ENCODE assay signal across 2 cellular contexts in genomic region chr17:6239237-6239798, GRCh38.
A peak's percentile ranks its signal among the peaks of the same experiment; 100 is the strongest.
TF ChIP-seq lines count a peak whose summit lies in the region.

No MANE protein-coding gene starts in this region.

TF ChIP-seq in GM23338, 12 proteins besides CTCF, POLR2A, EP300 and RAD21 (continued from another document):
- no peak for TF ChIP-seq REST (IDR thresholded peaks at IDR 0.05; ENCODE audit: unreplicated experiment)

TF ChIP-seq in endothelial cell of umbilical vein, 7 proteins besides CTCF, POLR2A, EP300 and RAD21 (continued from another document):
- TF ChIP-seq MAX (IDR thresholded peaks at IDR 0.05; ENCODE audit: insufficient read depth, insufficient read length) (no peak), JUN (IDR thresholded peaks at IDR 0.05; ENCODE audit: borderline replicate concordance, insufficient read depth, insufficient read length, low read depth) (no peak), EZH2 (IDR thresholded peaks at IDR 0.05; ENCODE audit: borderline replicate concordance, low read depth, low read length, severe bottlenecking) (no peak), POLR2AphosphoS5 (IDR thresholded peaks at IDR 0.05; ENCODE audit: insufficient read depth, low read depth, low read length) (peak; percentile 66)
